1 cellular context compared by ENCODE assay signal in genomic region chr19:4832776-4833175, GRCh38.
TF ChIP-seq lines count a peak whose summit lies in the region.

No MANE protein-coding gene starts in this region.

TF ChIP-seq in WTC11, 78 proteins besides CTCF, POLR2A, EP300 and RAD21 (continued from another document):
- TF ChIP-seq ATF6 (CRISPR knock-in tag; IDR thresholded peaks at IDR 0.05) (no peak), AR (CRISPR knock-in tag; IDR thresholded peaks at IDR 0.05) (no peak), GTF2I (CRISPR knock-in tag; conservative IDR thresholded peaks at IDR 0.05) (no peak), ESRRA (CRISPR knock-in tag; IDR thresholded peaks at IDR 0.05; ENCODE audit: borderline replicate concordance) (no peak), FOXP1 (CRISPR knock-in tag; IDR thresholded peaks at IDR 0.05; ENCODE audit: borderline replicate concordance) (no peak), ZNF671 (CRISPR knock-in tag; IDR thresholded peaks at IDR 0.05) (no peak), MLX (CRISPR knock-in tag; IDR thresholded peaks at IDR 0.05) (no peak), STAT6 (CRISPR knock-in tag; conservative IDR thresholded peaks at IDR 0.05; ENCODE audit: low read depth) (no peak), MXD4 (CRISPR knock-in tag; IDR thresholded peaks at IDR 0.05; ENCODE audit: borderline replicate concordance) (no peak)
- TF ChIP-seq, protein P1, sequence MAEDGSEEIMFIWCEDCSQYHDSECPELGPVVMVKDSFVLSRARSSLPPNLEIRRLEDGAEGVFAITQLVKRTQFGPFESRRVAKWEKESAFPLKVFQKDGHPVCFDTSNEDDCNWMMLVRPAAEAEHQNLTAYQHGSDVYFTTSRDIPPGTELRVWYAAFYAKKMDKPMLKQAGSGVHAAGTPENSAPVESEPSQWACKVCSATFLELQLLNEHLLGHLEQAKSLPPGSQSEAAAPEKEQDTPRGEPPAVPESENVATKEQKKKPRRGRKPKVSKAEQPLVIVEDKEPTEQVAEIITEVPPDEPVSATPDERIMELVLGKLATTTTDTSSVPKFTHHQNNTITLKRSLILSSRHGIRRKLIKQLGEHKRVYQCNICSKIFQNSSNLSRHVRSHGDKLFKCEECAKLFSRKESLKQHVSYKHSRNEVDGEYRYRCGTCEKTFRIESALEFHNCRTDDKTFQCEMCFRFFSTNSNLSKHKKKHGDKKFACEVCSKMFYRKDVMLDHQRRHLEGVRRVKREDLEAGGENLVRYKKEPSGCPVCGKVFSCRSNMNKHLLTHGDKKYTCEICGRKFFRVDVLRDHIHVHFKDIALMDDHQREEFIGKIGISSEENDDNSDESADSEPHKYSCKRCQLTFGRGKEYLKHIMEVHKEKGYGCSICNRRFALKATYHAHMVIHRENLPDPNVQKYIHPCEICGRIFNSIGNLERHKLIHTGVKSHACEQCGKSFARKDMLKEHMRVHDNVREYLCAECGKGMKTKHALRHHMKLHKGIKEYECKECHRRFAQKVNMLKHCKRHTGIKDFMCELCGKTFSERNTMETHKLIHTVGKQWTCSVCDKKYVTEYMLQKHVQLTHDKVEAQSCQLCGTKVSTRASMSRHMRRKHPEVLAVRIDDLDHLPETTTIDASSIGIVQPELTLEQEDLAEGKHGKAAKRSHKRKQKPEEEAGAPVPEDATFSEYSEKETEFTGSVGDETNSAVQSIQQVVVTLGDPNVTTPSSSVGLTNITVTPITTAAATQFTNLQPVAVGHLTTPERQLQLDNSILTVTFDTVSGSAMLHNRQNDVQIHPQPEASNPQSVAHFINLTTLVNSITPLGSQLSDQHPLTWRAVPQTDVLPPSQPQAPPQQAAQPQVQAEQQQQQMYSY (CRISPR knock-in tag; IDR thresholded peaks at IDR 0.05), result no peak
- TF ChIP-seq, protein P2, sequence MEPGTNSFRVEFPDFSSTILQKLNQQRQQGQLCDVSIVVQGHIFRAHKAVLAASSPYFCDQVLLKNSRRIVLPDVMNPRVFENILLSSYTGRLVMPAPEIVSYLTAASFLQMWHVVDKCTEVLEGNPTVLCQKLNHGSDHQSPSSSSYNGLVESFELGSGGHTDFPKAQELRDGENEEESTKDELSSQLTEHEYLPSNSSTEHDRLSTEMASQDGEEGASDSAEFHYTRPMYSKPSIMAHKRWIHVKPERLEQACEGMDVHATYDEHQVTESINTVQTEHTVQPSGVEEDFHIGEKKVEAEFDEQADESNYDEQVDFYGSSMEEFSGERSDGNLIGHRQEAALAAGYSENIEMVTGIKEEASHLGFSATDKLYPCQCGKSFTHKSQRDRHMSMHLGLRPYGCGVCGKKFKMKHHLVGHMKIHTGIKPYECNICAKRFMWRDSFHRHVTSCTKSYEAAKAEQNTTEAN (CRISPR knock-in tag; IDR thresholded peaks at IDR 0.05), result no peak
TF ChIP-seq in WTC11: peak in this region for 0.
